12 cellular contexts compared by ENCODE assay signal in the genomic region with DNA sequence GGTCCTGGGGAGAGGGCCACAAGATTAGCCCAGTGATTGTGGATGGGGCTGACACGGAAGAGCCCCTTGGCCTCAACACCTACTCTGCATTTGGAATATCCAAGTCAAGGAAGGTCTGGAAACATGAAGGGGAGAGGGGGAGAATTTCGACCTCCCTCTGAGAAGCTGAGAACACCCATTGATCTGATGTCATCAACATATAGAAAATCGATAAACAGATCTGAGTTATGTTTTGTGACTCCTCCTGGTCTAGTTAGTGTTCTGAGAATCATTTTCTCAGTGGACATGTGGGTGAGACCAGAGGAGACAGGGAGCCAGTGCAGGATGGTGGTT.
DNase-seq lines count a peak whose midpoint lies in the region; ATAC-seq and TF ChIP-seq lines count a peak whose summit lies in the region.
"Had no signal": no experiment of that assay in that cellular context is flagged by ENCODE, and none has a peak within 500 bp of the region (broad histone marks: within the 10 kb centered on the region; RNA-seq: fewer than 3 reads in every experiment).

No MANE protein-coding gene starts in this region.

- intact Hi-C loops in CD8-positive, alpha-beta T cell (cut with DNase I, micrococcal nuclease) = loop anchor here (1.0 to 10.0 kb wide), 10 partner anchors 79 to 1281 kb away; a partner anchor contains a TSS
- intact Hi-C loops in PC-3 (cut with micrococcal nuclease) (loop anchor here (1.0 to 5.0 kb wide), 4 partner anchors 79 to 368 kb away; no protein-coding TSS in a partner anchor), spleen (cut with DNase I; ENCODE audit: low total_unique reads) (loop anchor here (5.0 to 10.0 kb wide), 2 partner anchors 319 to 591 kb away; no protein-coding TSS in a partner anchor)

- H3F3A ChIP-seq in PC-3 (ENCODE audit: low read length, unreplicated experiment) = no peaks in the 10 kb centered on the region

- no peaks in the 10 kb centered on the region for H3K9me3 ChIP-seq in CD8-positive, alpha-beta T cell (ENCODE audit: low read length)
- H3K9me3 ChIP-seq in PC-3 (ENCODE audit: low read length) (no peaks in the 10 kb centered on the region), hepatocyte (ENCODE audit: low read depth) (no peaks in the 10 kb centered on the region), spleen (no peaks in the 10 kb centered on the region)
- H3K9me3 ChIP-seq: BLaER1 treated with 17β-estradiol and CSF1 and Interleukin-3, amounts not matched to agents 10 nM and 100 nM had no signal

- H3K27me3 Mint-ChIP-seq in CD8-positive, alpha-beta T cell (ENCODE audit: low read depth) = peaks cover 36% of the 10 kb centered on the region

- H3K9me3 Mint-ChIP-seq in CD8-positive, alpha-beta T cell = no peaks in the 10 kb centered on the region
- no peaks in the 10 kb centered on the region for H3K9me3 Mint-ChIP-seq in activated naive CD4-positive, alpha-beta T cell treated with anti-CD3 and anti-CD28 coated beads, Interleukin-2, amount 50 U/mL, for 72 hours

- no peak overlapping the region for H3K27ac ChIP-seq in CD8-positive, alpha-beta T cell (ENCODE audit: low read depth, low read length)
- H3K27ac ChIP-seq in PC-3 (ENCODE audit: low read length) (no peak overlapping the region), hepatocyte (peak overlapping the region; percentile 6), spleen (no peak overlapping the region)
- H3K27ac ChIP-seq: BLaER1 treated with 17β-estradiol and CSF1 and Interleukin-3, amounts not matched to agents 10 nM and 100 nM; SK-N-MC had no signal

- POLR2A ChIA-PET in CD8-positive, alpha-beta T cell (lab: Charles Lee) = no interaction called here
- POLR2A ChIA-PET in PC-3 (lab: Charles Lee; ENCODE audit: unreplicated experiment) = no interaction called here

- H3K36me3 ChIP-seq in CD8-positive, alpha-beta T cell (ENCODE audit: insufficient read depth, low read length) = no peaks in the 10 kb centered on the region
- peaks cover 3% of the 10 kb centered on the region; the same call in 1 of the 2 replicates for H3K36me3 ChIP-seq in PC-3 (ENCODE audit: low read depth, low read length)
- H3K36me3 ChIP-seq in hepatocyte (replicated peaks; ENCODE audit: insufficient read depth, low read depth) = no peaks in the 10 kb centered on the region
- no peaks in the 10 kb centered on the region for H3K36me3 ChIP-seq in spleen
- H3K36me3 ChIP-seq: BLaER1 treated with 17β-estradiol and CSF1 and Interleukin-3, amounts not matched to agents 10 nM and 100 nM had no signal

- H3K9me2 ChIP-seq in PC-3 (replicated peaks; ENCODE audit: low read length) (no peaks in the 10 kb centered on the region), hepatocyte (replicated peaks; ENCODE audit: insufficient read depth) (no peaks in the 10 kb centered on the region)

- BruUV-seq in PC-3 (replicated peaks; lab: Mats Ljungman, UMichigan) = no TSS peak

- CTCF ChIA-PET in CD8-positive, alpha-beta T cell (lab: Charles Lee) = interaction anchor here (0.8 to 3.3 kb wide), 16 partner anchors 15 to 1284 kb away, joined by 3 to 51 read pairs (median 4); no protein-coding TSS in a partner anchor
- CTCF ChIA-PET in PC-3 (lab: Charles Lee) = interaction anchor here (1.5 kb wide), 1 partner anchor 235 kb away, joined by 13 read pairs; no protein-coding TSS in a partner anchor

- H3K79me2 ChIP-seq in PC-3 (ENCODE audit: low read length) (no peaks in the 10 kb centered on the region), hepatocyte (no peaks in the 10 kb centered on the region)

- H3K4me1 Mint-ChIP-seq in CD8-positive, alpha-beta T cell (ENCODE audit: low read depth) = peaks cover 41% of the 10 kb centered on the region

- peaks cover 5% of the 10 kb centered on the region for H3K27me3 ChIP-seq in CD8-positive, alpha-beta T cell (ENCODE audit: insufficient read depth, low read length)
- H3K27me3 ChIP-seq in PC-3 (ENCODE audit: low read length) (no peaks in the 10 kb centered on the region), hepatocyte (no peaks in the 10 kb centered on the region), spleen (replicated peaks in 1 of 7) (peaks cover 0 to 3% (median 0%) of the 10 kb centered on the region in 7 donors)

- peaks cover 22% of the 10 kb centered on the region for H3K4me1 ChIP-seq in CD8-positive, alpha-beta T cell (ENCODE audit: insufficient read depth, low read length)
- peaks cover 17% of the 10 kb centered on the region for H3K4me1 ChIP-seq in PC-3 (ENCODE audit: insufficient read depth, low read length)
- peaks cover 10% of the 10 kb centered on the region for H3K4me1 ChIP-seq in hepatocyte (ENCODE audit: insufficient read depth)
- peaks cover 0 to 51% (median 26%) of the 10 kb centered on the region in 6 donors for H3K4me1 ChIP-seq in spleen

- H2AFZ ChIP-seq in PC-3 (ENCODE audit: low read length) = peak overlapping the region; percentile 58; the same call in 1 of the 2 replicates
- H2AFZ ChIP-seq in hepatocyte = no peak overlapping the region

- no peak overlapping the region for H3K9ac ChIP-seq in PC-3 (ENCODE audit: low read length)
- H3K9ac ChIP-seq: BLaER1 treated with 17β-estradiol and CSF1 and Interleukin-3, amounts not matched to agents 10 nM and 100 nM had no signal

- H4K20me1 ChIP-seq in PC-3 (ENCODE audit: low read length) (no peaks in the 10 kb centered on the region), hepatocyte (ENCODE audit: insufficient read depth, poor library complexity, severe bottlenecking) (no peaks in the 10 kb centered on the region)

- no peak for DNase-seq in CD8-positive, alpha-beta T cell
- no peak for DNase-seq in PC-3
- DNase-seq in hepatocyte (ENCODE audit: low spot score) = no peak
- no peak for DNase-seq in spleen
- DNase-seq in DMS 273 treated with DMSO at 0.1 percent for 48 hours (lab: John Stamatoyannopoulos, UW) = no peak
- no peak for DNase-seq in medulla oblongata (ENCODE audit: extremely low spot score)
- DNase-seq in activated naive CD4-positive, alpha-beta T cell treated with anti-CD3 and anti-CD28 coated beads, Interleukin-2, amount 50 U/mL, for 72 hours (ENCODE audit: low spot score in 2 of 2) = no peak
- DNase-seq in GM19238 (ENCODE audit: insufficient read length, low spot score) = no peak
- DNase-seq: amniotic stem cell, NCI-H1436 treated with DMSO at 0.1 percent for 48 hours had no signal

- H3K36me3 Mint-ChIP-seq in CD8-positive, alpha-beta T cell = no peaks in the 10 kb centered on the region
- H3K36me3 Mint-ChIP-seq in activated naive CD4-positive, alpha-beta T cell treated with anti-CD3 and anti-CD28 coated beads, Interleukin-2, amount 50 U/mL, for 72 hours = no peaks in the 10 kb centered on the region

- TF ChIP-seq CTCF in CD8-positive, alpha-beta T cell (IDR thresholded peaks at IDR 0.05) = peak; percentile 51
- no peak; the same call in 1 of the 2 replicates for TF ChIP-seq CTCF in PC-3 (conservative IDR thresholded peaks at IDR 0.05; ENCODE audit: low read depth, low read length)
- TF ChIP-seq CTCF in hepatocyte (IDR thresholded peaks at IDR 0.05; ENCODE audit: poor library complexity) = no peak
- TF ChIP-seq CTCF in spleen (IDR thresholded peaks at IDR 0.05 in 8 of 11, conservative IDR thresholded peaks at IDR 0.05 in 3 of 11) = peak in 6 of 11 experiments; percentile 9 to 60 (median 32)

- H3K27ac Mint-ChIP-seq in CD8-positive, alpha-beta T cell = no peak overlapping the region
- H3K27ac Mint-ChIP-seq in activated naive CD4-positive, alpha-beta T cell treated with anti-CD3 and anti-CD28 coated beads, Interleukin-2, amount 50 U/mL, for 72 hours = no peak overlapping the region

- H3K4me2 ChIP-seq in PC-3 (ENCODE audit: low read length) (no peak overlapping the region), hepatocyte (peak overlapping the region; percentile 74)
- H3K4me2 ChIP-seq: BLaER1 treated with 17β-estradiol and CSF1 and Interleukin-3, amounts not matched to agents 10 nM and 100 nM had no signal

- no peak overlapping the region for H3K4me3 Mint-ChIP-seq in CD8-positive, alpha-beta T cell

- WGBS in hepatocyte (ENCODE audit: low lambda C conversion rate, missing lambda C conversion rate) = 47% methylated on average over 3 of the region's 3 CpGs
- 35 to 54% (median 40%) methylated on average over 3 of the region's 3 CpGs for WGBS in spleen, 5 donors

- no peak overlapping the region for H3K4me3 ChIP-seq in CD8-positive, alpha-beta T cell (ENCODE audit: low read depth, low read length)
- H3K4me3 ChIP-seq in PC-3 (ENCODE audit: low read length) (no peak overlapping the region), hepatocyte (no peak overlapping the region), spleen (peak overlapping the region in 1 of 8 donors; percentile 31)
- H3K4me3 ChIP-seq: BLaER1 treated with 17β-estradiol and CSF1 and Interleukin-3, amounts not matched to agents 10 nM and 100 nM; SK-N-MC had no signal

- ATAC-seq in CD8-positive, alpha-beta T cell = no peak
- no peak for ATAC-seq in PC-3
- ATAC-seq in activated naive CD4-positive, alpha-beta T cell treated with anti-CD3 and anti-CD28 coated beads, Interleukin-2, amount 50 U/mL, for 72 hours = no peak

- TF ChIP-seq POLR2A in spleen (IDR thresholded peaks at IDR 0.05) = no peak

Comparison
In these comparisons a context has a peak if more than half of its experiments do, and no peak if none do; other contexts are left out.
1. CTCF ChIP-seq: peak in CD8-positive, alpha-beta T cell (single experiment) and spleen (6 of 11); none in PC-3 (single experiment) and hepatocyte (single experiment).